1 cellular context compared by ENCODE assay signal in the genomic region with DNA sequence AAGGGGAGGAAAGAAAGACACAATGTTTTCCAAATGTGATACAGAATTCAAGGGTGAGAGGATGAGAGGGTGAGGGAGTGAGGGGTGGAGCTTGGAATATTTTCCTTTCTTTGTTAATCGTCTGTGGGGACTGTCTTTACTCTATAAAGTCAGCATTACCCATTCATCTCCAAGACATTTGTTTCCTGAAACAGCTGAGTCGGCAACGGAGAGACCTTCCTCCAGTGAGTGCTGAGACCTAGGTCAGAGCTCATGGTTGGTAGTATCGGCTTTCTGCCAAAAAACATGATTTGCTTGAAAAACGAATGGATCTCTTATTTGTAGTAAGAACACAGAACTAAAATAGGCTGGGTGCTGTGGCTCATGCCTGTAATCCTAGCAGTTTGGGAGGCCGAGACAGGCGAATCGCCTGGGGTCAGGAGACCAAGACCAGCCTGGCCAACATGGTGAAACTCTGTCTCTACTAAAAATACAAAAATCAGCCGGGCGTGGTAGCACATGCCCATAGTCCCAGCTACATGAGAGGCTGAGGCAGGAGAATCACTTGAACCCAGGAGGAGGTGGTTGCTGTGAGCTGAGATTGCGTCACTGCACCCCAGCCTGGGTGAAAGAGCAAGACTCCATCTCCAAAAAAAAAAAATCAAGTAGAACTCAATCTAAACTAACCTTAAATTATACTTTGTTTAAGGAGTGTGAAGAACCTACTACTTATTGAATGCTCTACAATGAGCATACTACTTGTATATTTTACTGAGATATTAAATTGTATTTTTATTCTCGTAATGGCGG.
TF ChIP-seq lines count a peak whose summit lies in the region.

No MANE protein-coding gene starts in this region.

TF ChIP-seq in HepG2, 621 proteins besides CTCF, POLR2A, EP300 and RAD21:
- TF ChIP-seq, protein P1, sequence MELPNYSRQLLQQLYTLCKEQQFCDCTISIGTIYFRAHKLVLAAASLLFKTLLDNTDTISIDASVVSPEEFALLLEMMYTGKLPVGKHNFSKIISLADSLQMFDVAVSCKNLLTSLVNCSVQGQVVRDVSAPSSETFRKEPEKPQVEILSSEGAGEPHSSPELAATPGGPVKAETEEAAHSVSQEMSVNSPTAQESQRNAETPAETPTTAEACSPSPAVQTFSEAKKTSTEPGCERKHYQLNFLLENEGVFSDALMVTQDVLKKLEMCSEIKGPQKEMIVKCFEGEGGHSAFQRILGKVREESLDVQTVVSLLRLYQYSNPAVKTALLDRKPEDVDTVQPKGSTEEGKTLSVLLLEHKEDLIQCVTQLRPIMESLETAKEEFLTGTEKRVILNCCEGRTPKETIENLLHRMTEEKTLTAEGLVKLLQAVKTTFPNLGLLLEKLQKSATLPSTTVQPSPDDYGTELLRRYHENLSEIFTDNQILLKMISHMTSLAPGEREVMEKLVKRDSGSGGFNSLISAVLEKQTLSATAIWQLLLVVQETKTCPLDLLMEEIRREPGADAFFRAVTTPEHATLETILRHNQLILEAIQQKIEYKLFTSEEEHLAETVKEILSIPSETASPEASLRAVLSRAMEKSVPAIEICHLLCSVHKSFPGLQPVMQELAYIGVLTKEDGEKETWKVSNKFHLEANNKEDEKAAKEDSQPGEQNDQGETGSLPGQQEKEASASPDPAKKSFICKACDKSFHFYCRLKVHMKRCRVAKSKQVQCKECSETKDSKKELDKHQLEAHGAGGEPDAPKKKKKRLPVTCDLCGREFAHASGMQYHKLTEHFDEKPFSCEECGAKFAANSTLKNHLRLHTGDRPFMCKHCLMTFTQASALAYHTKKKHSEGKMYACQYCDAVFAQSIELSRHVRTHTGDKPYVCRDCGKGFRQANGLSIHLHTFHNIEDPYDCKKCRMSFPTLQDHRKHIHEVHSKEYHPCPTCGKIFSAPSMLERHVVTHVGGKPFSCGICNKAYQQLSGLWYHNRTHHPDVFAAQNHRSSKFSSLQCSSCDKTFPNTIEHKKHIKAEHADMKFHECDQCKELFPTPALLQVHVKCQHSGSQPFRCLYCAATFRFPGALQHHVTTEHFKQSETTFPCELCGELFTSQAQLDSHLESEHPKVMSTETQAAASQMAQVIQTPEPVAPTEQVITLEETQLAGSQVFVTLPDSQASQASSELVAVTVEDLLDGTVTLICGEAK (IDR thresholded peaks at IDR 0.05) = no peak
- TF ChIP-seq, protein P1 (CRISPR knock-in tag; IDR thresholded peaks at IDR 0.05) = no peak
- TF ChIP-seq MAFF (IDR thresholded peaks at IDR 0.05; ENCODE audit: low read depth, low read length) (peak; percentile 98), MAFK (conservative IDR thresholded peaks at IDR 0.05 in 1 of 2, IDR thresholded peaks at IDR 0.05 in 1 of 2; ENCODE audit: low read length in 2 of 2) (peak; percentile 95 to 98)
TF ChIP-seq in HepG2: peak in this region for 2.
